ENCODE assay signal across 22 cellular contexts in genomic region chr16:87921236-87921773, GRCh38. TPM values are rescaled to one million over a fixed set of nuclear protein-coding genes. Genes with fewer than 3 reads are reported as not detected.
A peak's percentile ranks its signal among the peaks of the same experiment; 100 is the strongest.
DNase-seq lines count a peak whose midpoint lies in the region; ATAC-seq, FAIRE-seq and TF ChIP-seq lines count a peak whose summit lies in the region.
"Had no signal": no experiment of that assay in that cellular context is flagged by ENCODE, and none has a peak within 500 bp of the region (broad histone marks: within the 10 kb centered on the region; RNA-seq: fewer than 3 reads in every experiment).

No MANE protein-coding gene starts in this region.

- no peaks in the 10 kb centered on the region for H3K36me3 ChIP-seq in GM12878 (ENCODE audit: control insufficient read depth in 2 of 2, insufficient read depth in 2 of 2, low read length in 1 of 2)
- H3K36me3 ChIP-seq: thoracic aorta had no signal

- TF ChIP-seq EP300 in GM12878 (IDR thresholded peaks at IDR 0.05; ENCODE audit: borderline replicate concordance in 1 of 2, control insufficient read depth in 1 of 2, low read depth in 2 of 2, low read length in 2 of 2), result no peak

- intact Hi-C loops in GM12878 (cut with micrococcal nuclease; ENCODE audit: unreplicated experiment), result no loop called here

- no peak overlapping the region for H2AFZ ChIP-seq in GM12878 (ENCODE audit: control insufficient read depth, low read depth, low read length)

- no peaks in the 10 kb centered on the region for H3K79me2 ChIP-seq in GM12878 (ENCODE audit: control insufficient read depth, insufficient read depth, low read length)

- ATAC-seq in GM12878 (0 out of 3 replicates have a peak, but pooled peaks have one; percentile 19), HG03521 (IDR thresholded peaks at IDR 0.05; ENCODE audit: unreplicated experiment) (no peak), HG03159 (IDR thresholded peaks at IDR 0.05; ENCODE audit: unreplicated experiment) (no peak)
- ATAC-seq: activated CD4-positive, CD25-positive, alpha-beta regulatory T cell treated with anti-CD3 and anti-CD28 coated beads, Interleukin-2, amount 50 U/mL, for 24 hours; activated CD8-positive, alpha-beta T cell treated with anti-CD3 and anti-CD28 coated beads for 36 hours; stimulated activated naive B cell treated with anti-CD40 and anti-IgM and Interleukin-4, amounts not matched to agents 10 μg/mL and 1 μg/mL and 100 μg/mL, for 72 hours had no signal

- DNase-seq in NCI-H748 (lab: John Stamatoyannopoulos, UW; ENCODE audit: unreplicated experiment), result peak; percentile 49
- no peak for DNase-seq in NCI-H748 treated with DMSO at 0.1 percent for 48 hours (lab: John Stamatoyannopoulos, UW)
- peak; percentile 37 for DNase-seq in NCI-H524 treated with DMSO at 0.1 percent for 48 hours (lab: John Stamatoyannopoulos, UW)
- DNase-seq in GM12878 (ENCODE audit: low read depth, low spot score), result no peak
- no peak for DNase-seq in NCI-H2227 treated with DMSO at 0.1 percent for 48 hours (lab: John Stamatoyannopoulos, UW)
- DNase-seq in activated CD8-positive, alpha-beta memory T cell treated with anti-CD3 and anti-CD28 coated beads for 24 hours, result no peak
- DNase-seq: 8988T; activated CD8-positive, alpha-beta T cell treated with anti-CD3 and anti-CD28 coated beads for 36 hours; activated gamma-delta T cell treated with Interleukin-2 at 50 U/mL for 16 hours; cortex of kidney; NCI-H146; small intestine; stimulated activated naive B cell treated with anti-CD40 and anti-IgM and Interleukin-4, amounts not matched to agents 10 μg/mL and 1 μg/mL and 100 μg/mL, for 72 hours had no signal

- POLR2A ChIA-PET in GM12878 (lab: Charles Lee), result no interaction called here

- BruUV-seq in GM12878 (replicated peaks; lab: Mats Ljungman, UMichigan), result no TSS peak

- in situ Hi-C loops in GM12878 (cut with MboI), result no loop called here

- no peaks in the 10 kb centered on the region; a peak in 1 of 4 replicates for H3K27me3 ChIP-seq in GM12878 (replicated peaks in 1 of 2; ENCODE audit: control insufficient read depth in 2 of 2, insufficient read depth in 2 of 2, low read length in 1 of 2)

- no peak for TF ChIP-seq RAD21 in GM12878 (IDR thresholded peaks at IDR 0.05; ENCODE audit: insufficient read depth, low read depth, low read length)

- no peak for FAIRE-seq in GM12878 (lab: Jason Lieb, UNC)
- FAIRE-seq: H54, keratinocyte, small intestine had no signal

- H3K4me3 ChIP-seq in GM12878, result no peak overlapping the region
- H3K4me3 ChIP-seq: lung, thoracic aorta had no signal

- no peak overlapping the region for H3K27ac ChIP-seq in GM12878 (ENCODE audit: control insufficient read depth, insufficient read depth)
- H3K27ac ChIP-seq: thoracic aorta had no signal

- RAD21 ChIA-PET in GM12878 (lab: Charles Lee; ENCODE audit: unreplicated experiment), result no interaction called here

- no peaks in the 10 kb centered on the region for H3K9me3 ChIP-seq in GM12878 (replicated peaks; ENCODE audit: control insufficient read depth, insufficient read depth, low read length)
- H3K9me3 ChIP-seq: thoracic aorta had no signal

- no peak overlapping the region for H3K4me2 ChIP-seq in GM12878 (ENCODE audit: control insufficient read depth, insufficient read depth)

- TF ChIP-seq POLR2A in GM12878 (IDR thresholded peaks at IDR 0.05; ENCODE audit: low read depth, low read length), result no peak

- H4K20me1 ChIP-seq in GM12878 (ENCODE audit: control insufficient read depth, insufficient read depth), result no peaks in the 10 kb centered on the region

- SMC1A ChIA-PET in GM12878 (lab: Charles Lee; ENCODE audit: uncharacterized antibody, unreplicated experiment), result no interaction called here

- no peak overlapping the region for H3K9ac ChIP-seq in GM12878 (ENCODE audit: control insufficient read depth, insufficient read depth, low read length)

- no peak for TF ChIP-seq CTCF in GM12878 (IDR thresholded peaks at IDR 0.05 in 2 of 3, conservative IDR thresholded peaks at IDR 0.05 in 1 of 3; ENCODE audit: control insufficient read depth in 2 of 3, extremely low read depth in 1 of 3, insufficient read depth in 1 of 3, low read depth in 3 of 3, low read length in 3 of 3)

- 63% methylated on average over 13 of the region's 13 CpGs for WGBS in GM12878 (ENCODE audit: insufficient coverage, insufficient replicate concordance, low lambda C conversion rate, missing lambda C conversion rate)

- H3K4me1 ChIP-seq in GM12878 (ENCODE audit: control insufficient read depth, insufficient read depth, low read length), result peaks cover 30% of the 10 kb centered on the region

- CTCF ChIA-PET in GM12878 (lab: Yijun Ruan, JAX), result no interaction called here

TF ChIP-seq in GM12878, 131 proteins besides CTCF, POLR2A, EP300 and RAD21:
- no peak for TF ChIP-seq ESRRA (IDR thresholded peaks at IDR 0.05; ENCODE audit: low read length)
- TF ChIP-seq, protein P1, sequence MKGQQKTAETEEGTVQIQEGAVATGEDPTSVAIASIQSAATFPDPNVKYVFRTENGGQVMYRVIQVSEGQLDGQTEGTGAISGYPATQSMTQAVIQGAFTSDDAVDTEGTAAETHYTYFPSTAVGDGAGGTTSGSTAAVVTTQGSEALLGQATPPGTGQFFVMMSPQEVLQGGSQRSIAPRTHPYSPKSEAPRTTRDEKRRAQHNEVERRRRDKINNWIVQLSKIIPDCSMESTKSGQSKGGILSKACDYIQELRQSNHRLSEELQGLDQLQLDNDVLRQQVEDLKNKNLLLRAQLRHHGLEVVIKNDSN (IDR thresholded peaks at IDR 0.05; ENCODE audit: borderline replicate concordance, extremely low read length, insufficient read depth, low read depth, low read length), result peak; percentile 50

RNA-seq across cellular contexts. Expression of gene CA5A, which starts 15.0 kb away (rescaled TPM):
- total RNA-seq in GM12878 (2013; cell fraction: nucleolus; rRNA removed), result not detected in 2 replicates
- total RNA-seq in GM12878 (2014; rRNA removed), result not detected in 2 replicates
- total RNA-seq in GM12878 (2014; rRNA removed; fragmentation: Illumina TruSeq; extraction: Trizol), result not detected in 2 replicates
- not detected in 2 replicates for total RNA-seq in GM12878 (2021)
- polyA plus RNA-seq in GM12878 (2011; ENCODE audit: low read depth), result not detected
- not detected in 2 replicates for polyA plus RNA-seq in GM12878 (2011; rRNA removed)
- not detected in 2 replicates for polyA plus RNA-seq in GM12878 (2011; cell fraction: cytosol; rRNA removed)
- polyA plus RNA-seq in GM12878 (2011; cell fraction: nucleus; rRNA removed), result not detected in 2 replicates
- polyA plus RNA-seq in GM12878 (2012), result 0.11 TPM in 1 of 2 replicates, not detected in the other
- not detected in 2 replicates for polyA plus RNA-seq in GM12878 (2014; fragmentation: Illumina TruSeq; extraction: Trizol)
- not detected for polyA plus RNA-seq in GM12878 (2014; fragmentation: Nextera tagmentation; extraction: Ambion mirVana)
- not detected in 2 replicates for polyA plus RNA-seq in GM12878 (2014; rRNA removed)
- polyA plus RNA-seq in GM12878 (2016; fragmentation: Nextera tagmentation; extraction: Ambion mirVana), result not detected
- not detected in 2 replicates for polyA minus RNA-seq in GM12878 (2011; rRNA and poly(A)+ RNA removed)
- polyA minus RNA-seq in GM12878 (2011; cell fraction: cytosol; rRNA and poly(A)+ RNA removed), result not detected in 2 replicates
- polyA minus RNA-seq in GM12878 (2011; cell fraction: nucleus; rRNA and poly(A)+ RNA removed), result not detected in 2 replicates
- total RNA-seq: activated CD8-positive, alpha-beta T cell treated with anti-CD3 and anti-CD28 coated beads for 36 hours; Daoy; thoracic aorta had no signal
- polyA plus RNA-seq: adipose tissue, keratinocyte, small intestine had no signal

RNA-seq across cellular contexts. Expression of gene BANP, which starts 29.9 kb away (rescaled TPM):
- total RNA-seq in GM12878 (2013; cell fraction: nucleolus; rRNA removed), result 87.2 and 92.3 TPM in 2 replicates
- 9.6 and 13.4 TPM in 2 replicates for total RNA-seq in GM12878 (2014; rRNA removed)
- 10.8 and 11.7 TPM in 2 replicates for total RNA-seq in GM12878 (2014; rRNA removed; fragmentation: Illumina TruSeq; extraction: Trizol)
- 17.8 and 21.9 TPM in 2 replicates for total RNA-seq in GM12878 (2021)
- 7.6 TPM for polyA plus RNA-seq in GM12878 (2011; ENCODE audit: low read depth)
- polyA plus RNA-seq in GM12878 (2011; rRNA removed), result 10.9 and 12.7 TPM in 2 replicates
- 15.5 and 19.9 TPM in 2 replicates for polyA plus RNA-seq in GM12878 (2011; cell fraction: cytosol; rRNA removed)
- polyA plus RNA-seq in GM12878 (2011; cell fraction: nucleus; rRNA removed), result 50.3 and 65.1 TPM in 2 replicates
- 13.0 and 16.7 TPM in 2 replicates for polyA plus RNA-seq in GM12878 (2012)
- polyA plus RNA-seq in GM12878 (2014; fragmentation: Illumina TruSeq; extraction: Trizol), result 11.5 and 12.0 TPM in 2 replicates
- 1 to 10 TPM; 3.9 to 7.3 TPM for polyA plus RNA-seq in GM12878 (2014; fragmentation: Nextera tagmentation; extraction: Ambion mirVana)
- polyA plus RNA-seq in GM12878 (2014; rRNA removed), result 12.9 and 14.4 TPM in 2 replicates
- polyA plus RNA-seq in GM12878 (2016; fragmentation: Nextera tagmentation; extraction: Ambion mirVana), result 10 to 100 TPM; 13.3 to 16.8 TPM
- 38.3 and 45.5 TPM in 2 replicates for polyA minus RNA-seq in GM12878 (2011; rRNA and poly(A)+ RNA removed)
- 12.9 and 14.6 TPM in 2 replicates for polyA minus RNA-seq in GM12878 (2011; cell fraction: cytosol; rRNA and poly(A)+ RNA removed)
- polyA minus RNA-seq in GM12878 (2011; cell fraction: nucleus; rRNA and poly(A)+ RNA removed), result 43.9 and 65.4 TPM in 2 replicates

RNA-seq across cellular contexts. Expression of gene SLC7A5, which starts 52.0 kb away (rescaled TPM):
- total RNA-seq in GM12878 (2013; cell fraction: nucleolus; rRNA removed), result 30.6 and 32.7 TPM in 2 replicates
- total RNA-seq in GM12878 (2014; rRNA removed), result 29.8 and 33.4 TPM in 2 replicates
- total RNA-seq in GM12878 (2014; rRNA removed; fragmentation: Illumina TruSeq; extraction: Trizol), result 11.4 and 13.0 TPM in 2 replicates
- total RNA-seq in GM12878 (2021), result 95.1 and 101 TPM in 2 replicates
- polyA plus RNA-seq in GM12878 (2011; ENCODE audit: low read depth), result 25.8 TPM
- polyA plus RNA-seq in GM12878 (2011; rRNA removed), result 4.8 and 8.6 TPM in 2 replicates
- 15.8 and 16.8 TPM in 2 replicates for polyA plus RNA-seq in GM12878 (2011; cell fraction: cytosol; rRNA removed)
- 25.1 and 32.3 TPM in 2 replicates for polyA plus RNA-seq in GM12878 (2011; cell fraction: nucleus; rRNA removed)
- 45.2 and 60.4 TPM in 2 replicates for polyA plus RNA-seq in GM12878 (2012)
- polyA plus RNA-seq in GM12878 (2014; fragmentation: Illumina TruSeq; extraction: Trizol), result 10.1 and 38.1 TPM in 2 replicates
- 1 to 10 TPM; 2.3 to 4.2 TPM for polyA plus RNA-seq in GM12878 (2014; fragmentation: Nextera tagmentation; extraction: Ambion mirVana)
- 44.5 and 51.5 TPM in 2 replicates for polyA plus RNA-seq in GM12878 (2014; rRNA removed)
- polyA plus RNA-seq in GM12878 (2016; fragmentation: Nextera tagmentation; extraction: Ambion mirVana), result 10 to 100 TPM; 55.0 to 56.2 TPM
- 10.7 and 17.2 TPM in 2 replicates for polyA minus RNA-seq in GM12878 (2011; rRNA and poly(A)+ RNA removed)
- polyA minus RNA-seq in GM12878 (2011; cell fraction: cytosol; rRNA and poly(A)+ RNA removed), result 20.3 and 21.6 TPM in 2 replicates
- polyA minus RNA-seq in GM12878 (2011; cell fraction: nucleus; rRNA and poly(A)+ RNA removed), result 10.8 and 18.6 TPM in 2 replicates

Comparison
In these comparisons a context has a peak if more than half of its experiments do, and no peak if none do; other contexts are left out.
1. DNase-seq: peak in NCI-H748 (single experiment) and NCI-H524 treated with DMSO at 0.1 percent for 48 hours (single experiment); none in NCI-H748 treated with DMSO at 0.1 percent for 48 hours (single experiment), GM12878 (single experiment), NCI-H2227 treated with DMSO at 0.1 percent for 48 hours (single experiment) and activated CD8-positive, alpha-beta memory T cell treated with anti-CD3 and anti-CD28 coated beads for 24 hours (single experiment).